Comparison of ENCODE assay signal across 1 cellular context in genomic region chr6:36928547-36928918, GRCh38.
TF ChIP-seq lines count a peak whose summit lies in the region.

No MANE protein-coding gene starts in this region.

TF ChIP-seq in HepG2, 621 proteins besides CTCF, POLR2A, EP300 and RAD21:
- TF ChIP-seq HNRNPUL1 (IDR thresholded peaks at IDR 0.05; ENCODE audit: low read depth, low read length): no peak
- TF ChIP-seq NRL (CRISPR knock-in tag; IDR thresholded peaks at IDR 0.05; ENCODE audit: borderline replicate concordance): no peak
- TF ChIP-seq MAFF (IDR thresholded peaks at IDR 0.05; ENCODE audit: low read depth, low read length): no peak
- no peak for TF ChIP-seq NPAS2 (CRISPR knock-in tag; IDR thresholded peaks at IDR 0.05; ENCODE audit: borderline replicate concordance)
